Comparison of ENCODE assay signal across 8 cellular contexts in genomic region chr5:149035282-149035882, GRCh38. TPM values are rescaled to one million over a fixed set of nuclear protein-coding genes. Genes with fewer than 3 reads are reported as not detected.
DNase-seq lines count a peak whose midpoint lies in the region; ATAC-seq and TF ChIP-seq lines count a peak whose summit lies in the region.

No MANE protein-coding gene starts in this region.

- no peak overlapping the region for H3K27ac ChIP-seq in liver (ENCODE audit: low read depth in 1 of 2, low read length in 2 of 2)

- DNase-seq in AG20443 (ENCODE audit: low spot score) = peak; percentile 80
- DNase-seq in NCI-H510A treated with DMSO at 0.1 percent for 48 hours (lab: John Stamatoyannopoulos, UW) = peak; percentile 69
- DNase-seq in activated CD4-positive, alpha-beta T cell treated with anti-CD3 and anti-CD28 coated beads for 48 hours = peak; percentile 80
- DNase-seq in choroid plexus epithelial cell (ENCODE audit: low read depth) = peak; percentile 90
- peak; percentile 40 to 68 (median 52) for DNase-seq in stimulated activated CD4-positive, alpha-beta T cell treated with anti-CD3 and anti-CD28 coated beads, TNF-alpha, amount 100 ng/mL, for 48 hours (ENCODE audit: low read depth in 3 of 3)

- TF ChIP-seq CTCF in choroid plexus epithelial cell (conservative IDR thresholded peaks at IDR 0.05; ENCODE audit: low read depth, low read length) (peak; percentile 96), liver (IDR thresholded peaks at IDR 0.05; ENCODE audit: low read depth, low read length, missing input control) (peak; percentile 92)

- TF ChIP-seq RAD21 in liver (IDR thresholded peaks at IDR 0.05) = peak; percentile 93 to 96

- peaks cover 2 to 3% (median 3%) of the 10 kb centered on the region in 4 donors for H3K4me1 ChIP-seq in liver (ENCODE audit: control insufficient read depth in 4 of 4, insufficient read depth in 4 of 4, low read length in 3 of 4)

- no peaks in the 10 kb centered on the region for H3K9me3 ChIP-seq in liver (ENCODE audit: control insufficient read depth in 4 of 4, low read length in 3 of 4)

- no peak overlapping the region for H3K9ac ChIP-seq in liver (ENCODE audit: low read depth in 1 of 2, low read length in 2 of 2)

- WGBS in liver = 23% methylated on average over 9 of the region's 9 CpGs

- ATAC-seq in GM19023 (IDR thresholded peaks at IDR 0.05; ENCODE audit: unreplicated experiment) (peak; percentile 90), HG03175 (IDR thresholded peaks at IDR 0.05; ENCODE audit: unreplicated experiment) (peak; percentile 89)

- H3K4me3 ChIP-seq in choroid plexus epithelial cell (ENCODE audit: low read depth, low read length) (no peak overlapping the region), liver (ENCODE audit: low read depth in 1 of 3, low read length in 3 of 3) (no peak overlapping the region)

- H3K27me3 ChIP-seq in liver (ENCODE audit: control insufficient read depth in 4 of 4, insufficient read depth in 4 of 4, low read length in 3 of 4) = no peaks in the 10 kb centered on the region

- no peaks in the 10 kb centered on the region for H3K36me3 ChIP-seq in liver (ENCODE audit: control insufficient read depth in 4 of 4, insufficient read depth in 3 of 4, low read depth in 1 of 4, low read length in 3 of 4)

TF ChIP-seq in liver, 16 proteins besides CTCF, POLR2A, EP300 and RAD21:
- TF ChIP-seq, protein P1, sequence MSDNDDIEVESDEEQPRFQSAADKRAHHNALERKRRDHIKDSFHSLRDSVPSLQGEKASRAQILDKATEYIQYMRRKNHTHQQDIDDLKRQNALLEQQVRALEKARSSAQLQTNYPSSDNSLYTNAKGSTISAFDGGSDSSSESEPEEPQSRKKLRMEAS (IDR thresholded peaks at IDR 0.05) = no peak
- TF ChIP-seq RXRA (IDR thresholded peaks at IDR 0.05) (no peak), GABPA (IDR thresholded peaks at IDR 0.05 in 1 of 2, conservative IDR thresholded peaks at IDR 0.05 in 1 of 2) (no peak), ZBTB33 (IDR thresholded peaks at IDR 0.05) (no peak), JUND (IDR thresholded peaks at IDR 0.05) (no peak), HNF4G (IDR thresholded peaks at IDR 0.05) (no peak), FOXA2 (IDR thresholded peaks at IDR 0.05) (no peak), HNF4A (conservative IDR thresholded peaks at IDR 0.05) (no peak), YY1 (IDR thresholded peaks at IDR 0.05) (no peak)
- TF ChIP-seq, protein P2, sequence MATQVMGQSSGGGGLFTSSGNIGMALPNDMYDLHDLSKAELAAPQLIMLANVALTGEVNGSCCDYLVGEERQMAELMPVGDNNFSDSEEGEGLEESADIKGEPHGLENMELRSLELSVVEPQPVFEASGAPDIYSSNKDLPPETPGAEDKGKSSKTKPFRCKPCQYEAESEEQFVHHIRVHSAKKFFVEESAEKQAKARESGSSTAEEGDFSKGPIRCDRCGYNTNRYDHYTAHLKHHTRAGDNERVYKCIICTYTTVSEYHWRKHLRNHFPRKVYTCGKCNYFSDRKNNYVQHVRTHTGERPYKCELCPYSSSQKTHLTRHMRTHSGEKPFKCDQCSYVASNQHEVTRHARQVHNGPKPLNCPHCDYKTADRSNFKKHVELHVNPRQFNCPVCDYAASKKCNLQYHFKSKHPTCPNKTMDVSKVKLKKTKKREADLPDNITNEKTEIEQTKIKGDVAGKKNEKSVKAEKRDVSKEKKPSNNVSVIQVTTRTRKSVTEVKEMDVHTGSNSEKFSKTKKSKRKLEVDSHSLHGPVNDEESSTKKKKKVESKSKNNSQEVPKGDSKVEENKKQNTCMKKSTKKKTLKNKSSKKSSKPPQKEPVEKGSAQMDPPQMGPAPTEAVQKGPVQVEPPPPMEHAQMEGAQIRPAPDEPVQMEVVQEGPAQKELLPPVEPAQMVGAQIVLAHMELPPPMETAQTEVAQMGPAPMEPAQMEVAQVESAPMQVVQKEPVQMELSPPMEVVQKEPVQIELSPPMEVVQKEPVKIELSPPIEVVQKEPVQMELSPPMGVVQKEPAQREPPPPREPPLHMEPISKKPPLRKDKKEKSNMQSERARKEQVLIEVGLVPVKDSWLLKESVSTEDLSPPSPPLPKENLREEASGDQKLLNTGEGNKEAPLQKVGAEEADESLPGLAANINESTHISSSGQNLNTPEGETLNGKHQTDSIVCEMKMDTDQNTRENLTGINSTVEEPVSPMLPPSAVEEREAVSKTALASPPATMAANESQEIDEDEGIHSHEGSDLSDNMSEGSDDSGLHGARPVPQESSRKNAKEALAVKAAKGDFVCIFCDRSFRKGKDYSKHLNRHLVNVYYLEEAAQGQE (IDR thresholded peaks at IDR 0.05) = no peak
TF ChIP-seq in liver: peak in this region for 0.

RNA-seq across cellular contexts. Expression of gene SH3TC2, which starts 27.5 kb away (rescaled TPM):
- total RNA-seq in liver = 1 to 10 TPM in 1 of 2 donors, under 1 TPM in 1; 0.67 to 6.2 TPM
- polyA plus RNA-seq in liver = under 1 TPM; 0.31 to 0.47 TPM
